8 cellular contexts compared by ENCODE assay signal in the genomic region with DNA sequence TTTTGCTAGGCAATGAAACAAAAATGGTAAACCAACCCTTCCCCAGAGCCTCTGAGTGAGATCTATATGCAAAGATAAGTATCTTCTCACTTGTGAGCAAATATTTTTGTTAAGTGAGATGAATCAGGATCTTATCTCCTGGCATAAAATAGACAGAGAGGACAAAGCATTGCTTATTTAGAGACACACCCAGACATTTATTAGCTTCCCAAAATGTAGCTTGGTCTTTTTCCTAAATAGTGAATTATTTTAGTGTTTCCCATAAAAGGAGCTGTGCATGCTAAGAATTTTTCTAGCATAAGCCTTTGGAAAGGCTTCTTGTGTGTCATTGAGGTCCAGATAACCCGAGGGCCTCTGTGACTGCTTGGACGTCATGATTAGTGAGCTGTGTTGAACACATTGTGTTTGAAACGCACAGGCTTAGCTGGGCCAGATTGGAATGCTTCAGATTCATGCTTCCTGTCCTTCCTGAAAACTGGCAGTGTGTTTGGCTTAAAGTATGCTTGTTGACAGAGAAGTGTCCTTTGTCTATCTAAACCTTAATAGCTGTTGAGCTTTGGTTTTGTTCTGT. TPM values are rescaled to one million over a fixed set of nuclear protein-coding genes. Genes with fewer than 3 reads are reported as not detected.
A peak's percentile ranks its signal among the peaks of the same experiment; 100 is the strongest.
DNase-seq lines count a peak whose midpoint lies in the region; ATAC-seq and TF ChIP-seq lines count a peak whose summit lies in the region.

No MANE protein-coding gene starts in this region.

- no peaks in the 10 kb centered on the region for H3K27me3 Mint-ChIP-seq in Caco-2 (ENCODE audit: insufficient read depth, unreplicated experiment)
- H3K27me3 Mint-ChIP-seq in activated naive CD4-positive, alpha-beta T cell treated with anti-CD3 and anti-CD28 coated beads for 36 hours (ENCODE audit: low read depth) = no peaks in the 10 kb centered on the region

- no peak for TF ChIP-seq CTCF in Caco-2 (IDR thresholded peaks at IDR 0.05; ENCODE audit: insufficient read depth in 1 of 2, low read depth in 1 of 2, low read length in 1 of 2, severe bottlenecking in 1 of 2, unreplicated experiment in 1 of 2)
- TF ChIP-seq CTCF in fibroblast of mammary gland (conservative IDR thresholded peaks at IDR 0.05; ENCODE audit: control insufficient read depth, insufficient read depth, low read depth, low read length) = no peak
- TF ChIP-seq CTCF in osteoblast (IDR thresholded peaks at IDR 0.05; ENCODE audit: extremely low read depth, low read depth, low read length) = no peak

- no peak overlapping the region for H2AFZ ChIP-seq in osteoblast (ENCODE audit: low read length)

- DNase-seq in Caco-2 (peak; percentile 76 to 85), RPMI7951 (ENCODE audit: low read depth) (peak; percentile 97), fibroblast of mammary gland (ENCODE audit: low read depth) (peak; percentile 94), osteoblast (ENCODE audit: insufficient read length, low spot score, missing footprints) (peak; percentile 95), SHP77 treated with DMSO at 0.1 percent for 48 hours (lab: John Stamatoyannopoulos, UW) (no peak), cortex of kidney (lab: John Stamatoyannopoulos, UW) (no peak)
- no peak for DNase-seq in activated naive CD4-positive, alpha-beta T cell treated with anti-CD3 and anti-CD28 coated beads for 36 hours

- BruUV-seq in Caco-2 (replicated peaks; lab: Mats Ljungman, UMichigan) = no TSS peak

- POLR2A ChIA-PET in Caco-2 (lab: Charles Lee) = interaction anchor here (0.6 to 1.3 kb wide), 4 partner anchors 14 to 522 kb away, joined by 3 to 9 read pairs (median 4); no protein-coding TSS in a partner anchor

- H4K20me1 ChIP-seq in osteoblast (ENCODE audit: insufficient read depth, low read length) = no peaks in the 10 kb centered on the region

- H3K4me3 ChIP-seq in Caco-2 (ENCODE audit: low read depth, low read length) (no peak overlapping the region), fibroblast of mammary gland (ENCODE audit: control insufficient read depth, low read depth, low read length) (no peak overlapping the region), osteoblast (ENCODE audit: insufficient read depth, low read length) (no peak overlapping the region)

- H3K4me1 ChIP-seq in Caco-2 (peaks cover 18% of the 10 kb centered on the region), osteoblast (ENCODE audit: insufficient read depth, low read length) (peaks cover 20% of the 10 kb centered on the region)

- H3K4me2 ChIP-seq in osteoblast (ENCODE audit: insufficient read depth, low read length) = peak overlapping the region; percentile 59

- CTCF ChIA-PET in Caco-2 (lab: Charles Lee) = interaction anchor here (0.8 to 1.5 kb wide), 6 partner anchors 10 to 64 kb away, joined by 3 to 22 read pairs (median 4); a partner anchor contains a TSS
- CTCF ChIA-PET in activated naive CD4-positive, alpha-beta T cell treated with anti-CD3 and anti-CD28 coated beads for 36 hours (lab: Charles Lee) = interaction anchor here (0.6 to 1.0 kb wide), 5 partner anchors 10 to 702 kb away, joined by 3 to 4 read pairs (median 3); no protein-coding TSS in a partner anchor

- H3K27ac ChIP-seq in osteoblast (ENCODE audit: low read depth, low read length) = peak overlapping the region; percentile 99

- peaks cover 87% of the 10 kb centered on the region for H3K36me3 Mint-ChIP-seq in Caco-2 (ENCODE audit: insufficient read depth, unreplicated experiment)
- H3K36me3 Mint-ChIP-seq in activated naive CD4-positive, alpha-beta T cell treated with anti-CD3 and anti-CD28 coated beads for 36 hours (ENCODE audit: low read depth) = peaks cover 55% of the 10 kb centered on the region

- no peaks in the 10 kb centered on the region for H3K9me3 Mint-ChIP-seq in Caco-2 (ENCODE audit: unreplicated experiment)
- H3K9me3 Mint-ChIP-seq in activated naive CD4-positive, alpha-beta T cell treated with anti-CD3 and anti-CD28 coated beads for 36 hours = no peaks in the 10 kb centered on the region

- H3K9me3 ChIP-seq in Caco-2 = no peaks in the 10 kb centered on the region
- no peaks in the 10 kb centered on the region for H3K9me3 ChIP-seq in osteoblast (ENCODE audit: low read depth, low read length)

- H3K27me3 ChIP-seq in Caco-2 (replicated peaks; ENCODE audit: control insufficient read depth, insufficient read depth, low read length) (no peaks in the 10 kb centered on the region), osteoblast (ENCODE audit: insufficient read depth, low read length) (no peaks in the 10 kb centered on the region)

- H3K36me3 ChIP-seq in Caco-2 (ENCODE audit: control insufficient read depth, insufficient read depth, low read length) = no peaks in the 10 kb centered on the region; the same call in 1 of the 2 replicates
- H3K36me3 ChIP-seq in osteoblast (ENCODE audit: insufficient read depth, low read length) = peaks cover 69% of the 10 kb centered on the region

- H3K4me3 Mint-ChIP-seq in Caco-2 (ENCODE audit: unreplicated experiment) = no peak overlapping the region
- H3K4me3 Mint-ChIP-seq in activated naive CD4-positive, alpha-beta T cell treated with anti-CD3 and anti-CD28 coated beads for 36 hours = no peak overlapping the region

- peaks cover 16% of the 10 kb centered on the region for H3K4me1 Mint-ChIP-seq in Caco-2 (ENCODE audit: low read depth, unreplicated experiment)
- H3K4me1 Mint-ChIP-seq in activated naive CD4-positive, alpha-beta T cell treated with anti-CD3 and anti-CD28 coated beads for 36 hours (ENCODE audit: low read depth) = peaks cover 2% of the 10 kb centered on the region

- peaks cover 50% of the 10 kb centered on the region for H3K79me2 ChIP-seq in osteoblast (ENCODE audit: insufficient read depth, low read length)

- intact Hi-C loops in Caco-2 (cut with micrococcal nuclease; ENCODE audit: unreplicated experiment) = loop anchor here (1.0 kb wide), 1 partner anchor 16 kb away; no protein-coding TSS in a partner anchor
- intact Hi-C loops in activated naive CD4-positive, alpha-beta T cell treated with anti-CD3 and anti-CD28 coated beads for 36 hours (cut with micrococcal nuclease) = no loop called here

- H3K27ac Mint-ChIP-seq in Caco-2 (ENCODE audit: unreplicated experiment) = peak overlapping the region; percentile 57
- H3K27ac Mint-ChIP-seq in activated naive CD4-positive, alpha-beta T cell treated with anti-CD3 and anti-CD28 coated beads for 36 hours = no peak overlapping the region

- no peak for ATAC-seq in GM21576 (IDR thresholded peaks at IDR 0.05; ENCODE audit: unreplicated experiment)

RNA-seq across cellular contexts. Expression of a gene that starts 16.5 kb away (rescaled TPM):
- total RNA-seq in Caco-2 (2022) = 101 and 102 TPM in 2 replicates
- 21.5 and 21.6 TPM in 2 replicates for total RNA-seq in RPMI7951 (2014; rRNA removed; shearing (Covaris generic))
- 56.8 and 58.0 TPM in 2 replicates for total RNA-seq in osteoblast
- total RNA-seq in activated naive CD4-positive, alpha-beta T cell treated with anti-CD3 and anti-CD28 coated beads for 36 hours = 100 to 1,000 TPM; 181 to 194 TPM

Comparison
In these comparisons a context has a peak if more than half of its experiments do, and no peak if none do; other contexts are left out.
1. DNase-seq: peak in Caco-2 (2 of 2), RPMI7951 (single experiment), fibroblast of mammary gland (single experiment) and osteoblast (single experiment); none in SHP77 treated with DMSO at 0.1 percent for 48 hours (single experiment), activated naive CD4-positive, alpha-beta T cell treated with anti-CD3 and anti-CD28 coated beads for 36 hours (single experiment) and cortex of kidney (single experiment).